1 cellular context compared by ENCODE assay signal in the genomic region with DNA sequence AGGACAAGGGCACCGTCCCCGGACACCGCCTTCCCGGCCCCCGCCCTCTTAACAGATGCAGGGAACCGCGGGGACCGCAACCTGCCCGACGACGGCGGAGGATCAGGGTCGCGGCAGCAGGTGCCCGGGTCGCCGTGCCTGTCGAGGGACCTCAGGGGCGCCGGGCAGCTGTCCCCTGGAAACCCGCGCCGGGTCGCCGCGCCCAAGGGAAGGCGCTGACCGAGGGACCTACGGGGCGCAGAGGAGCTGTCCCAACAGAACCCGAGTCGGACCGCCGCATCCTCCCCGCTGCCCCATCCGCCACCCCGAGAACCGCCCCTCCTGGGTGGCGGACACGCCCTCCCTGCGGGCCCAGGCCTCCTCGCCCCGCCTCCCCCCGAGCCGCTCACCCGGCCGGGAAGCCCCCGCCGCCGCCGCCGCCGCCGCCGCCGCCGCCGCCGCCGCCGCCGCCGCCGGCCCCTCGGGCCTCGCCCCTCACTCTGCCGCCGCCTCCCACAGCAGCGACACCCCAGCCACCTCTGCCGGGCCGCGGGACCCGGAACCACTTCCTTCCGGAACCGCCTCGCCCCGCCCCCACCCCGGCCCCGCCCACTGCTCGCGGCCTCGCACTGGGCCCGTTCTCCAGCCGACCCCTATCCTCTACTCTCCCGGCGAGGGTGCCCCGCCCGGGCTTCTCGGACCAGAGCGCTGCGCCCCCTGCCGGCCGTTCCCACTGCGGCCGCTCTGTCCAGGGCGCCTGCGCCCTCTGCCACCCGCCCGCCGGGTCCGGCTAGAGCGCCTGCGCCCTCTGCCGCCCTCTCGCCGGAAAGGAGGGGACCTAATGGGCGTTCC.
TF ChIP-seq lines count a peak whose summit lies in the region.

TSS of gene BCLAF3 (minus strand) at position 543 of the 831 bp plus-strand sequence. CDS start 20,797 bp downstream, outside the sequence.

TF ChIP-seq in HepG2, 621 proteins besides CTCF, POLR2A, EP300 and RAD21 (continued from another document and continues in another):
- TF ChIP-seq LCORL (IDR thresholded peaks at IDR 0.05), result no peak
- TF ChIP-seq LCORL (CRISPR knock-in tag; IDR thresholded peaks at IDR 0.05), result 0 out of 2 replicates have a peak, but pooled peaks have one; percentile 16
- TF ChIP-seq ZNF24 (IDR thresholded peaks at IDR 0.05), result no peak
- TF ChIP-seq, protein P1, sequence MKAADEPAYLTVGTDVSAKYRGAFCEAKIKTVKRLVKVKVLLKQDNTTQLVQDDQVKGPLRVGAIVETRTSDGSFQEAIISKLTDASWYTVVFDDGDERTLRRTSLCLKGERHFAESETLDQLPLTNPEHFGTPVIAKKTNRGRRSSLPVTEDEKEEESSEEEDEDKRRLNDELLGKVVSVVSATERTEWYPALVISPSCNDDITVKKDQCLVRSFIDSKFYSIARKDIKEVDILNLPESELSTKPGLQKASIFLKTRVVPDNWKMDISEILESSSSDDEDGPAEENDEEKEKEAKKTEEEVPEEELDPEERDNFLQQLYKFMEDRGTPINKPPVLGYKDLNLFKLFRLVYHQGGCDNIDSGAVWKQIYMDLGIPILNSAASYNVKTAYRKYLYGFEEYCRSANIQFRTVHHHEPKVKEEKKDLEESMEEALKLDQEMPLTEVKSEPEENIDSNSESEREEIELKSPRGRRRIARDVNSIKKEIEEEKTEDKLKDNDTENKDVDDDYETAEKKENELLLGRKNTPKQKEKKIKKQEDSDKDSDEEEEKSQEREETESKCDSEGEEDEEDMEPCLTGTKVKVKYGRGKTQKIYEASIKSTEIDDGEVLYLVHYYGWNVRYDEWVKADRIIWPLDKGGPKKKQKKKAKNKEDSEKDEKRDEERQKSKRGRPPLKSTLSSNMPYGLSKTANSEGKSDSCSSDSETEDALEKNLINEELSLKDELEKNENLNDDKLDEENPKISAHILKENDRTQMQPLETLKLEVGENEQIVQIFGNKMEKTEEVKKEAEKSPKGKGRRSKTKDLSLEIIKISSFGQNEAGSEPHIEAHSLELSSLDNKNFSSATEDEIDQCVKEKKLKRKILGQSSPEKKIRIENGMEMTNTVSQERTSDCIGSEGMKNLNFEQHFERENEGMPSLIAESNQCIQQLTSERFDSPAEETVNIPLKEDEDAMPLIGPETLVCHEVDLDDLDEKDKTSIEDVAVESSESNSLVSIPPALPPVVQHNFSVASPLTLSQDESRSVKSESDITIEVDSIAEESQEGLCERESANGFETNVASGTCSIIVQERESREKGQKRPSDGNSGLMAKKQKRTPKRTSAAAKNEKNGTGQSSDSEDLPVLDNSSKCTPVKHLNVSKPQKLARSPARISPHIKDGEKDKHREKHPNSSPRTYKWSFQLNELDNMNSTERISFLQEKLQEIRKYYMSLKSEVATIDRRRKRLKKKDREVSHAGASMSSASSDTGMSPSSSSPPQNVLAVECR (CRISPR knock-in tag; IDR thresholded peaks at IDR 0.05; ENCODE audit: borderline replicate concordance), result peak; percentile 30; the same call in 1 of the 2 replicates
- peak; percentile 72 for TF ChIP-seq NR2C2 (CRISPR knock-in tag; IDR thresholded peaks at IDR 0.05; ENCODE audit: borderline replicate concordance)
- TF ChIP-seq YEATS2 (CRISPR knock-in tag; IDR thresholded peaks at IDR 0.05; ENCODE audit: borderline replicate concordance), result no peak
- no peak for TF ChIP-seq ZNF747 (CRISPR knock-in tag; IDR thresholded peaks at IDR 0.05; ENCODE audit: borderline replicate concordance)
- TF ChIP-seq ZNF772 (CRISPR knock-in tag; IDR thresholded peaks at IDR 0.05), result no peak
- TF ChIP-seq KLF9 (CRISPR knock-in tag; IDR thresholded peaks at IDR 0.05; ENCODE audit: low read depth), result no peak
- TF ChIP-seq PBX2 (CRISPR knock-in tag; IDR thresholded peaks at IDR 0.05), result no peak
- 0 out of 2 replicates have a peak, but pooled peaks have one; percentile 37 for TF ChIP-seq ZNF761 (CRISPR knock-in tag; conservative IDR thresholded peaks at IDR 0.05)
- no peak for TF ChIP-seq RXRB (CRISPR knock-in tag; IDR thresholded peaks at IDR 0.05; ENCODE audit: borderline replicate concordance)
- no peak for TF ChIP-seq MEIS2 (CRISPR knock-in tag; IDR thresholded peaks at IDR 0.05)
- TF ChIP-seq ZMAT3 (CRISPR knock-in tag; conservative IDR thresholded peaks at IDR 0.05), result no peak
- no peak for TF ChIP-seq ZNF296 (CRISPR knock-in tag; conservative IDR thresholded peaks at IDR 0.05)
- no peak for TF ChIP-seq ZNF280D (CRISPR knock-in tag; IDR thresholded peaks at IDR 0.05)
- no peak for TF ChIP-seq ZNF18 (CRISPR knock-in tag; IDR thresholded peaks at IDR 0.05; ENCODE audit: insufficient replicate concordance)
- TF ChIP-seq KAT2B (IDR thresholded peaks at IDR 0.05; ENCODE audit: borderline replicate concordance, low read depth, low read length), result no peak
- no peak for TF ChIP-seq FOSL1 (CRISPR knock-in tag; IDR thresholded peaks at IDR 0.05; ENCODE audit: borderline replicate concordance)
- TF ChIP-seq ZFP82 (CRISPR knock-in tag; IDR thresholded peaks at IDR 0.05; ENCODE audit: borderline replicate concordance), result no peak
- no peak for TF ChIP-seq BCL6 (CRISPR knock-in tag; IDR thresholded peaks at IDR 0.05)
- TF ChIP-seq, protein P2, sequence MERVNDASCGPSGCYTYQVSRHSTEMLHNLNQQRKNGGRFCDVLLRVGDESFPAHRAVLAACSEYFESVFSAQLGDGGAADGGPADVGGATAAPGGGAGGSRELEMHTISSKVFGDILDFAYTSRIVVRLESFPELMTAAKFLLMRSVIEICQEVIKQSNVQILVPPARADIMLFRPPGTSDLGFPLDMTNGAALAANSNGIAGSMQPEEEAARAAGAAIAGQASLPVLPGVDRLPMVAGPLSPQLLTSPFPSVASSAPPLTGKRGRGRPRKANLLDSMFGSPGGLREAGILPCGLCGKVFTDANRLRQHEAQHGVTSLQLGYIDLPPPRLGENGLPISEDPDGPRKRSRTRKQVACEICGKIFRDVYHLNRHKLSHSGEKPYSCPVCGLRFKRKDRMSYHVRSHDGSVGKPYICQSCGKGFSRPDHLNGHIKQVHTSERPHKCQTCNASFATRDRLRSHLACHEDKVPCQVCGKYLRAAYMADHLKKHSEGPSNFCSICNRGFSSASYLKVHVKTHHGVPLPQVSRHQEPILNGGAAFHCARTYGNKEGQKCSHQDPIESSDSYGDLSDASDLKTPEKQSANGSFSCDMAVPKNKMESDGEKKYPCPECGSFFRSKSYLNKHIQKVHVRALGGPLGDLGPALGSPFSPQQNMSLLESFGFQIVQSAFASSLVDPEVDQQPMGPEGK (CRISPR knock-in tag; IDR thresholded peaks at IDR 0.05), result no peak
- TF ChIP-seq, protein P3, sequence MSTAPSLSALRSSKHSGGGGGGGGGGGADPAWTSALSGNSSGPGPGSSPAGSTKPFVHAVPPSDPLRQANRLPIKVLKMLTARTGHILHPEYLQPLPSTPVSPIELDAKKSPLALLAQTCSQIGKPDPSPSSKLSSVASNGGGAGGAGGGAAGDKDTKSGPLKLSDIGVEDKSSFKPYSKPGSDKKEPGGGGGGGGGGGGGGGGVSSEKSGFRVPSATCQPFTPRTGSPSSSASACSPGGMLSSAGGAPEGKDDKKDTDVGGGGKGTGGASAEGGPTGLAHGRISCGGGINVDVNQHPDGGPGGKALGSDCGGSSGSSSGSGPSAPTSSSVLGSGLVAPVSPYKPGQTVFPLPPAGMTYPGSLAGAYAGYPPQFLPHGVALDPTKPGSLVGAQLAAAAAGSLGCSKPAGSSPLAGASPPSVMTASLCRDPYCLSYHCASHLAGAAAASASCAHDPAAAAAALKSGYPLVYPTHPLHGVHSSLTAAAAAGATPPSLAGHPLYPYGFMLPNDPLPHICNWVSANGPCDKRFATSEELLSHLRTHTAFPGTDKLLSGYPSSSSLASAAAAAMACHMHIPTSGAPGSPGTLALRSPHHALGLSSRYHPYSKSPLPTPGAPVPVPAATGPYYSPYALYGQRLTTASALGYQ (CRISPR knock-in tag; IDR thresholded peaks at IDR 0.05), result no peak
- peak; percentile 35 for TF ChIP-seq PHF8 (CRISPR knock-in tag; IDR thresholded peaks at IDR 0.05)
- TF ChIP-seq ZFP1 (CRISPR knock-in tag; IDR thresholded peaks at IDR 0.05), result no peak
- no peak for TF ChIP-seq ELF4 (CRISPR knock-in tag; IDR thresholded peaks at IDR 0.05; ENCODE audit: borderline replicate concordance)
- no peak for TF ChIP-seq ADNP (CRISPR knock-in tag; IDR thresholded peaks at IDR 0.05)
- TF ChIP-seq NR2F2 (IDR thresholded peaks at IDR 0.05; ENCODE audit: borderline replicate concordance, low read depth), result no peak
- no peak for TF ChIP-seq GMEB2 (CRISPR knock-in tag; IDR thresholded peaks at IDR 0.05; ENCODE audit: low read depth)
